ENCODE assay signal across 12 cellular contexts in genomic region chr9:133700861-133701320, GRCh38. TPM values are rescaled to one million over a fixed set of nuclear protein-coding genes. Genes with fewer than 3 reads are reported as not detected.
DNase-seq lines count a peak whose midpoint lies in the region; ATAC-seq, FAIRE-seq and TF ChIP-seq lines count a peak whose summit lies in the region.
"Had no signal": no experiment of that assay in that cellular context is flagged by ENCODE, and none has a peak within 500 bp of the region (broad histone marks: within the 10 kb centered on the region; RNA-seq: fewer than 3 reads in every experiment).

No MANE protein-coding gene starts in this region.

- no peak for DNase-seq in activated T-cell treated with anti-CD3 and anti-CD28 coated beads, Interleukin-2, amount 50 U/mL, for 4 hours
- no peak for DNase-seq in activated T-cell treated with anti-CD3 and anti-CD28 coated beads, Interleukin-2, amount 50 U/mL, for 1 hour
- DNase-seq in T-helper 17 cell = peak in 1 of 3 donors; percentile 8
- no peak for DNase-seq in H1 (ENCODE audit: low read depth in 1 of 2, low spot score in 2 of 2)
- no peak for DNase-seq in NCI-H510A treated with DMSO at 0.1 percent for 48 hours (lab: John Stamatoyannopoulos, UW)
- no peak for DNase-seq in NCI-H446 treated with DMSO at 0.1 percent for 48 hours (lab: John Stamatoyannopoulos, UW)
- DNase-seq: H9, KBM-7, NCI-H446 had no signal

- no peak overlapping the region for H3K4me3 ChIP-seq in H1 (ENCODE audit: extremely low read depth in 1 of 4, insufficient read depth in 2 of 4, low read depth in 3 of 4, low read length in 4 of 4)
- H3K4me3 ChIP-seq: SK-N-MC had no signal

- no peak for TF ChIP-seq RAD21 in H1 (IDR thresholded peaks at IDR 0.05 in 1 of 2, conservative IDR thresholded peaks at IDR 0.05 in 1 of 2; ENCODE audit: low read depth in 2 of 2, low read length in 2 of 2)

- peak overlapping the region; percentile 79; the same call in 1 of the 2 replicates for H4K8ac ChIP-seq in H1 (ENCODE audit: extremely low read depth, insufficient read depth, low read length)

- H3K14ac ChIP-seq in H1 (ENCODE audit: insufficient read length) = no peak overlapping the region

- H3K27ac ChIP-seq in H1 (ENCODE audit: low read depth, low read length) = no peak overlapping the region
- H3K27ac ChIP-seq: SK-N-MC had no signal

- no peaks in the 10 kb centered on the region for H3K79me2 ChIP-seq in H1 (ENCODE audit: control insufficient read depth in 1 of 2, insufficient read depth in 2 of 2, low read length in 2 of 2)

- WGBS in H1 (ENCODE audit: extremely low coverage in 1 of 2, insufficient coverage in 1 of 2, insufficient read length in 1 of 2, insufficient replicate concordance in 2 of 2, low coverage in 1 of 2, low lambda C conversion rate in 2 of 2, missing lambda C conversion rate in 1 of 2), 2 experiments = 83% methylated on average over 4 of the region's 4 CpGs; no CpG with 5 or more reads in 1 of the 2 experiments

- peak overlapping the region; percentile 94 for H3K27ac Mint-ChIP-seq in T-helper 17 cell
- H3K27ac Mint-ChIP-seq in stimulated activated memory B cell treated with anti-CD40 and anti-IgM and Interleukin-4, amounts not matched to agents 10 μg/mL and 1 μg/mL and 100 μg/mL, for 72 hours = no peak overlapping the region
- H3K27ac Mint-ChIP-seq: H9 had no signal

- no peak overlapping the region for H3K9ac ChIP-seq in H1 (replicated peaks in 1 of 4; ENCODE audit: extremely low read depth in 1 of 4, low read depth in 3 of 4, low read length in 3 of 4)

- no peaks in the 10 kb centered on the region; a peak in 3 of 7 replicates for H3K27me3 ChIP-seq in H1 (replicated peaks in 1 of 4; ENCODE audit: control insufficient read depth in 3 of 4, extremely low read depth in 1 of 4, insufficient read depth in 3 of 4, low read length in 3 of 4)

- TF ChIP-seq POLR2A in H1 (IDR thresholded peaks at IDR 0.05; ENCODE audit: control extremely low read depth in 1 of 2, low read depth in 2 of 2, low read length in 2 of 2) = no peak

- H3K4me1 ChIP-seq in H1 (replicated peaks in 1 of 4; ENCODE audit: control insufficient read depth in 3 of 4, insufficient read depth in 4 of 4, low read length in 3 of 4) = peaks cover 0 to 13% (median 10%) of the 10 kb centered on the region in 4 experiments; a peak in 5 of 7 replicates

- no peak for TF ChIP-seq EP300 in H1 (IDR thresholded peaks at IDR 0.05; ENCODE audit: borderline replicate concordance in 1 of 2, low read depth in 2 of 2, low read length in 2 of 2)

- H3K56ac ChIP-seq in H1 (replicated peaks; ENCODE audit: insufficient read length, low read depth, low read length) = peak overlapping the region; percentile 77

- no peak overlapping the region for H4K91ac ChIP-seq in H1 (replicated peaks; ENCODE audit: insufficient read length, low read length)

- no peak overlapping the region for H2BK20ac ChIP-seq in H1 (ENCODE audit: low read length)

- CTCF ChIA-PET in H1 (lab: Charles Lee; ENCODE audit: partially characterized antibody) = interaction anchor here (0.7 to 2.6 kb wide), 11 partner anchors 9 to 238 kb away, joined by 3 to 11 read pairs (median 4); no protein-coding TSS in a partner anchor

- H3K9me3 ChIP-seq in T-helper 17 cell (ENCODE audit: control insufficient read depth, low read length, poor library complexity, severe bottlenecking) (no peaks in the 10 kb centered on the region), H1 (ENCODE audit: insufficient read depth in 2 of 2, low read depth in 1 of 2, low read length in 1 of 2) (no peaks in the 10 kb centered on the region)

- no peaks in the 10 kb centered on the region for H3K9me3 Mint-ChIP-seq in activated T-cell treated with anti-CD3 and anti-CD28 coated beads, Interleukin-2, amount 50 U/mL, for 4 hours
- H3K9me3 Mint-ChIP-seq in stimulated activated memory B cell treated with anti-CD40 and anti-IgM and Interleukin-4, amounts not matched to agents 10 μg/mL and 1 μg/mL and 100 μg/mL, for 72 hours = no peaks in the 10 kb centered on the region
- H3K9me3 Mint-ChIP-seq: H9 had no signal

- peak; percentile 20 to 22 for ATAC-seq in activated T-cell treated with anti-CD3 and anti-CD28 coated beads, Interleukin-2, amount 50 U/mL, for 4 hours
- ATAC-seq in T-helper 17 cell (peak; percentile 10), HG02623 (IDR thresholded peaks at IDR 0.05; ENCODE audit: unreplicated experiment) (no peak)
- ATAC-seq in stimulated activated memory B cell treated with anti-CD40 and anti-IgM and Interleukin-4, amounts not matched to agents 10 μg/mL and 1 μg/mL and 100 μg/mL, for 72 hours = peak; percentile 34

- no peaks in the 10 kb centered on the region for H3K79me1 ChIP-seq in H1 (ENCODE audit: low read depth, low read length)

- no peak overlapping the region for H2BK120ac ChIP-seq in H1 (replicated peaks; ENCODE audit: low read depth, low read length)

- H2AFZ ChIP-seq in H1 (ENCODE audit: low read length) = no peak overlapping the region

- H2AK5ac ChIP-seq in H1 (ENCODE audit: low read depth, low read length) = no peak overlapping the region

- POLR2A ChIA-PET in H1 (lab: Charles Lee; ENCODE audit: partially characterized antibody) = interaction anchor here (0.9 kb wide), 1 partner anchor 92 kb away, joined by 3 read pairs; no protein-coding TSS in a partner anchor

- no peak overlapping the region for H2BK12ac ChIP-seq in H1 (ENCODE audit: low read depth, low read length)

- H3K23me2 ChIP-seq in H1 (ENCODE audit: low read depth, low read length) = no peaks in the 10 kb centered on the region

- H4K20me1 ChIP-seq in H1 (replicated peaks in 1 of 2; ENCODE audit: control insufficient read depth in 1 of 2, insufficient read depth in 2 of 2, low read length in 2 of 2) = no peaks in the 10 kb centered on the region

- peaks cover 8% of the 10 kb centered on the region for H3K36me3 Mint-ChIP-seq in activated T-cell treated with anti-CD3 and anti-CD28 coated beads, Interleukin-2, amount 50 U/mL, for 4 hours (ENCODE audit: insufficient read depth)
- H3K36me3 Mint-ChIP-seq in T-helper 17 cell (ENCODE audit: low read depth) = peaks cover 7% of the 10 kb centered on the region
- no peaks in the 10 kb centered on the region for H3K36me3 Mint-ChIP-seq in stimulated activated memory B cell treated with anti-CD40 and anti-IgM and Interleukin-4, amounts not matched to agents 10 μg/mL and 1 μg/mL and 100 μg/mL, for 72 hours

- FAIRE-seq in H1 (lab: Jason Lieb, UNC) = no peak

- TF ChIP-seq CTCF in H1 (IDR thresholded peaks at IDR 0.05; ENCODE audit: control extremely low read depth in 1 of 3, insufficient read depth in 1 of 3, low read depth in 1 of 3, low read length in 3 of 3) = no peak

- no peaks in the 10 kb centered on the region for H3K36me3 ChIP-seq in H1 (ENCODE audit: control insufficient read depth in 2 of 4, insufficient read depth in 4 of 4, low read length in 3 of 4)

- no peaks in the 10 kb centered on the region for H3K27me3 Mint-ChIP-seq in activated T-cell treated with anti-CD3 and anti-CD28 coated beads, Interleukin-2, amount 50 U/mL, for 4 hours (ENCODE audit: low read depth)
- no peaks in the 10 kb centered on the region for H3K27me3 Mint-ChIP-seq in T-helper 17 cell
- peaks cover 81% of the 10 kb centered on the region for H3K27me3 Mint-ChIP-seq in stimulated activated memory B cell treated with anti-CD40 and anti-IgM and Interleukin-4, amounts not matched to agents 10 μg/mL and 1 μg/mL and 100 μg/mL, for 72 hours

- no peak overlapping the region for H3K4me2 ChIP-seq in H1 (ENCODE audit: insufficient read depth in 1 of 2, low read depth in 2 of 2, low read length in 2 of 2)

- no peak overlapping the region for H2BK5ac ChIP-seq in H1 (ENCODE audit: low read depth, low read length)

- no peak overlapping the region for H3K18ac ChIP-seq in H1 (ENCODE audit: extremely low read depth, low read length)

- H2BK15ac ChIP-seq in H1 (ENCODE audit: low read length) = no peak overlapping the region

- H3K4me1 Mint-ChIP-seq in activated T-cell treated with anti-CD3 and anti-CD28 coated beads, Interleukin-2, amount 50 U/mL, for 4 hours (ENCODE audit: low read depth) = peaks cover 52% of the 10 kb centered on the region
- H3K4me1 Mint-ChIP-seq in T-helper 17 cell = peaks cover 35% of the 10 kb centered on the region
- H3K4me1 Mint-ChIP-seq in stimulated activated memory B cell treated with anti-CD40 and anti-IgM and Interleukin-4, amounts not matched to agents 10 μg/mL and 1 μg/mL and 100 μg/mL, for 72 hours = peaks cover 13% of the 10 kb centered on the region

- no peak overlapping the region for H3K4ac ChIP-seq in H1 (replicated peaks; ENCODE audit: insufficient read length, low read depth, low read length)

- H3K23ac ChIP-seq in H1 (ENCODE audit: insufficient read length) = no peak overlapping the region

- peak overlapping the region; percentile 81 for H3K4me3 Mint-ChIP-seq in activated T-cell treated with anti-CD3 and anti-CD28 coated beads, Interleukin-2, amount 50 U/mL, for 4 hours
- H3K4me3 Mint-ChIP-seq in T-helper 17 cell = peak overlapping the region; percentile 87
- H3K4me3 Mint-ChIP-seq in stimulated activated memory B cell treated with anti-CD40 and anti-IgM and Interleukin-4, amounts not matched to agents 10 μg/mL and 1 μg/mL and 100 μg/mL, for 72 hours = no peak overlapping the region
- H3K4me3 Mint-ChIP-seq: H9 had no signal

- no peak overlapping the region for H4K5ac ChIP-seq in H1 (ENCODE audit: insufficient read length, low read depth, low read length)

TF ChIP-seq in H1, 55 proteins besides CTCF, POLR2A, EP300 and RAD21 (continues in another document):
- TF ChIP-seq RXRA (IDR thresholded peaks at IDR 0.05; ENCODE audit: insufficient read depth, low read depth, low read length) (no peak), SIX5 (IDR thresholded peaks at IDR 0.05; ENCODE audit: low read depth, low read length) (no peak), RNF2 (IDR thresholded peaks at IDR 0.05; ENCODE audit: borderline replicate concordance, low read depth, low read length, missing control alignments, poor library complexity, severe bottlenecking) (no peak), CREB1 (IDR thresholded peaks at IDR 0.05) (no peak), SP2 (IDR thresholded peaks at IDR 0.05; ENCODE audit: low read length) (no peak), EGR1 (IDR thresholded peaks at IDR 0.05; ENCODE audit: borderline replicate concordance, low read depth, low read length) (no peak), TAF7 (optimal IDR thresholded peaks at IDR 0.05; ENCODE audit: borderline replicate concordance, low read depth, low read length) (no peak), BRCA1 (IDR thresholded peaks at IDR 0.05; ENCODE audit: low read depth, low read length) (no peak)

RNA-seq across cellular contexts. Expression of gene SARDH, which starts 37.3 kb away (rescaled TPM):
- 1 to 10 TPM; 3.6 to 5.5 (median 5.0) TPM for total RNA-seq in activated T-cell treated with anti-CD3 and anti-CD28 coated beads, Interleukin-2, amount 50 U/mL, for 4 hours
- 1 to 10 TPM; 2.2 to 6.8 TPM for total RNA-seq in T-helper 17 cell
- 7.3 and 7.4 TPM in 2 replicates for total RNA-seq in H1 (2021; fragmentation: NEBNext Ultra II Directional; extraction: Animal tissue kit (Norgen Biotek cat#: 25700))
- polyA plus RNA-seq in H1 (2011; rRNA removed) = 6.4 and 13.1 TPM in 2 replicates
- polyA plus RNA-seq in H1 (2011; cell fraction: cytosol; rRNA removed) = 5.6 TPM
- 17.1 TPM for polyA plus RNA-seq in H1 (2011; cell fraction: nucleus; rRNA removed)
- polyA plus RNA-seq in H1 (2012, experiment 1 of 2) = 5.6 to 9.3 TPM (median 7.0 TPM) in 4 replicates
- 5.9 TPM for polyA plus RNA-seq in H1 (2012, experiment 2 of 2)
- 5.1 TPM for polyA plus RNA-seq in H1 (2013, experiment 1 of 2)
- 4.7 TPM for polyA plus RNA-seq in H1 (2013, experiment 2 of 2)
- 4.9 and 5.6 TPM in 2 replicates for polyA minus RNA-seq in H1 (2011; rRNA and poly(A)+ RNA removed)
- polyA minus RNA-seq in H1 (2011; cell fraction: cytosol; rRNA and poly(A)+ RNA removed) = 5.4 TPM
- 9.3 TPM for polyA minus RNA-seq in H1 (2011; cell fraction: nucleus; rRNA and poly(A)+ RNA removed)
